In the genomic region with DNA sequence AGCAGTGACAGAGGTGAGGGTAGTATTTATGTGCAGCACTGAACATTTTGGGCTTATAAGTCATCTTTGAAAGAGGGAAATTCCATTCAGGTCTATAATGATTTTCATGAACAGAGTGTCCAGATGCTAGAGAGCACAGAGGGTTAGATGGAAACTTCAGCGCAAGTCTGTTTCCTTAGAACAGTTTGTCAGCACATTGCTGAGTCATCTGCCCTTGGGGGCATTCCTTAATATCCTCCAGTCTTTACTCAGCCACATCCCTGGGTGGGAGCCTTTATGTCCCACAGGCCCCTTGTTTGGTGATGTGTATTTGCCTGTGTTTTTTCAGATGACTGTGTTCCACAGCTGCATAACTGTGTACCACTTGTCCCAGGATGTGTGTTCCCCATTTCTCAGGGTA, we compare ENCODE assay signal across 10 cellular contexts.
DNase-seq lines count a peak whose midpoint lies in the region; ATAC-seq, FAIRE-seq and TF ChIP-seq lines count a peak whose summit lies in the region.
"Had no signal": no experiment of that assay in that cellular context is flagged by ENCODE, and none has a peak within 500 bp of the region (broad histone marks: within the 10 kb centered on the region; RNA-seq: fewer than 3 reads in every experiment).

No MANE protein-coding gene starts in this region.

- ATAC-seq in activated naive CD4-positive, alpha-beta T cell treated with anti-CD3 and anti-CD28 coated beads, Interleukin-2, amount 50 U/mL, for 72 hours: no peak

- H3K36me3 Mint-ChIP-seq in activated naive CD4-positive, alpha-beta T cell treated with anti-CD3 and anti-CD28 coated beads, Interleukin-2, amount 50 U/mL, for 72 hours: peaks cover 21 to 27% of the 10 kb centered on the region in 2 donors

- H3K4me3 ChIP-seq in bronchial epithelial cell (ENCODE audit: low read depth, low read length) (no peak overlapping the region), kidney epithelial cell (ENCODE audit: low read depth, low read length) (no peak overlapping the region)

- FAIRE-seq in HTR-8/SVneo (lab: Jason Lieb, UNC) (no peak), bronchial epithelial cell (lab: Jason Lieb, UNC) (no peak)

- H3K36me3 ChIP-seq in bronchial epithelial cell (ENCODE audit: control insufficient read depth, insufficient read depth, low read length) (no peaks in the 10 kb centered on the region), kidney epithelial cell (ENCODE audit: control insufficient read depth, insufficient read depth, low read length) (no peaks in the 10 kb centered on the region)

- peak; percentile 41 for DNase-seq in AG08396 (ENCODE audit: low spot score)
- peak; percentile 61 for DNase-seq in HTR-8/SVneo (ENCODE audit: insufficient read length, low spot score)
- DNase-seq in bronchial epithelial cell (ENCODE audit: low read depth): peak; percentile 91
- DNase-seq in kidney epithelial cell (ENCODE audit: low read depth): peak; percentile 83
- no peak for DNase-seq in SHP77 (lab: John Stamatoyannopoulos, UW)
- no peak for DNase-seq in activated naive CD4-positive, alpha-beta T cell treated with anti-CD3 and anti-CD28 coated beads, Interleukin-2, amount 50 U/mL, for 72 hours (ENCODE audit: low spot score in 2 of 2)
- no peak for DNase-seq in activated CD4-positive, alpha-beta T cell treated with anti-CD3 and anti-CD28 coated beads for 4 hours
- DNase-seq in erythroblast (lab: John Stamatoyannopoulos, UW): no peak
- DNase-seq: activated T-cell treated with anti-CD3 and anti-CD28 coated beads for 4 hours; effector memory CD4-positive, alpha-beta T cell had no signal

- TF ChIP-seq CTCF in bronchial epithelial cell (IDR thresholded peaks at IDR 0.05; ENCODE audit: insufficient read depth, low read length, severe bottlenecking) (no peak), kidney epithelial cell (IDR thresholded peaks at IDR 0.05; ENCODE audit: insufficient read depth, low read length, poor library complexity, severe bottlenecking) (no peak)

- H3K27me3 ChIP-seq in bronchial epithelial cell (ENCODE audit: control insufficient read depth, insufficient read depth, low read length): no peaks in the 10 kb centered on the region
- no peaks in the 10 kb centered on the region for H3K27me3 ChIP-seq in kidney epithelial cell (ENCODE audit: control insufficient read depth, insufficient read depth, low read length)

- TF ChIP-seq POLR2A in erythroblast (IDR thresholded peaks at IDR 0.05; ENCODE audit: low read length): no peak

- peak overlapping the region in 1 of 2 donors; percentile 29 for H3K27ac Mint-ChIP-seq in activated naive CD4-positive, alpha-beta T cell treated with anti-CD3 and anti-CD28 coated beads, Interleukin-2, amount 50 U/mL, for 72 hours

- H3K9me3 Mint-ChIP-seq in activated naive CD4-positive, alpha-beta T cell treated with anti-CD3 and anti-CD28 coated beads, Interleukin-2, amount 50 U/mL, for 72 hours: peaks cover 19 to 24% of the 10 kb centered on the region in 2 donors

Comparison
In these comparisons a context has a peak if more than half of its experiments do, and no peak if none do; other contexts are left out.
1. DNase-seq: peak in AG08396 (single experiment), HTR-8/SVneo (single experiment), bronchial epithelial cell (single experiment) and kidney epithelial cell (single experiment); none in SHP77 (0 of 2), activated naive CD4-positive, alpha-beta T cell treated with anti-CD3 and anti-CD28 coated beads, Interleukin-2, amount 50 U/mL, for 72 hours (0 of 2), activated CD4-positive, alpha-beta T cell treated with anti-CD3 and anti-CD28 coated beads for 4 hours (0 of 2) and erythroblast (0 of 2).